In the genomic region with DNA sequence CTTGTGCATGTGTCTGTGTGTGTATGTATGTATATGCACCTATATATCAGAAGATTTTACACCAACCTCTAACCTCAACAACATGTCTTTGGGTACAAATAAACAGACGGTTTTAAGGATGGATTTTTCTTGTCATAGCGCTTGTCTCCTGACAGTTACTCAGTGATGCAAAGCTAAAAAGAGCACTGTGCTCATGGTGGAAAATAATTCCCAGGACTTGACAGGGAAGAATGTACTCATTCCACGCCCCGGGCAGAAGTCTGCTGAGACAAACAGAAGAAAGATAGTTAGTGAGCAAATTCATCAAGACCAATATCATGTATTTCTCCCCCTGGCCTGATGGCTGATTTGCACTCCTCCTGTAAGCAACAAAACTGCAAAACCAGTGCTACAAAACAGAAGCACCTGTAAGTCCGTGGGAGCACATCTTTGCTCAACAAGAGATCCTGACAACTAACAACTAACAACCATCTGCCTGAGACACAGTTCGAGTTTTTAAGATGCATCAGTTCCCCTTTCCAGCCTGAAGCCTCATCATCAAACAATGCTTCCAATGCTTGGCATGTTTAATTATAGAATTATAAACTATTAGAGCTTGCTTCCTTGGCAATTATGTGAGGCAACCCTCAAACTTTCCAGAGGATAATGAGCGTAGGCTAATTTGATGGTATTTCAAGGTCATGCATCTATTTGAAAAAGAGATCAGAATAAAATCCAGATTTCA, we compare ENCODE assay signal across 1 cellular context.
TF ChIP-seq lines count a peak whose summit lies in the region.

No MANE protein-coding gene starts in this region.

TF ChIP-seq in H1, 55 proteins besides CTCF, POLR2A, EP300 and RAD21 (continued from another document):
- TF ChIP-seq, protein P1, sequence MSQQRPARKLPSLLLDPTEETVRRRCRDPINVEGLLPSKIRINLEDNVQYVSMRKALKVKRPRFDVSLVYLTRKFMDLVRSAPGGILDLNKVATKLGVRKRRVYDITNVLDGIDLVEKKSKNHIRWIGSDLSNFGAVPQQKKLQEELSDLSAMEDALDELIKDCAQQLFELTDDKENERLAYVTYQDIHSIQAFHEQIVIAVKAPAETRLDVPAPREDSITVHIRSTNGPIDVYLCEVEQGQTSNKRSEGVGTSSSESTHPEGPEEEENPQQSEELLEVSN (IDR thresholded peaks at IDR 0.05) = no peak
- TF ChIP-seq, protein P2, sequence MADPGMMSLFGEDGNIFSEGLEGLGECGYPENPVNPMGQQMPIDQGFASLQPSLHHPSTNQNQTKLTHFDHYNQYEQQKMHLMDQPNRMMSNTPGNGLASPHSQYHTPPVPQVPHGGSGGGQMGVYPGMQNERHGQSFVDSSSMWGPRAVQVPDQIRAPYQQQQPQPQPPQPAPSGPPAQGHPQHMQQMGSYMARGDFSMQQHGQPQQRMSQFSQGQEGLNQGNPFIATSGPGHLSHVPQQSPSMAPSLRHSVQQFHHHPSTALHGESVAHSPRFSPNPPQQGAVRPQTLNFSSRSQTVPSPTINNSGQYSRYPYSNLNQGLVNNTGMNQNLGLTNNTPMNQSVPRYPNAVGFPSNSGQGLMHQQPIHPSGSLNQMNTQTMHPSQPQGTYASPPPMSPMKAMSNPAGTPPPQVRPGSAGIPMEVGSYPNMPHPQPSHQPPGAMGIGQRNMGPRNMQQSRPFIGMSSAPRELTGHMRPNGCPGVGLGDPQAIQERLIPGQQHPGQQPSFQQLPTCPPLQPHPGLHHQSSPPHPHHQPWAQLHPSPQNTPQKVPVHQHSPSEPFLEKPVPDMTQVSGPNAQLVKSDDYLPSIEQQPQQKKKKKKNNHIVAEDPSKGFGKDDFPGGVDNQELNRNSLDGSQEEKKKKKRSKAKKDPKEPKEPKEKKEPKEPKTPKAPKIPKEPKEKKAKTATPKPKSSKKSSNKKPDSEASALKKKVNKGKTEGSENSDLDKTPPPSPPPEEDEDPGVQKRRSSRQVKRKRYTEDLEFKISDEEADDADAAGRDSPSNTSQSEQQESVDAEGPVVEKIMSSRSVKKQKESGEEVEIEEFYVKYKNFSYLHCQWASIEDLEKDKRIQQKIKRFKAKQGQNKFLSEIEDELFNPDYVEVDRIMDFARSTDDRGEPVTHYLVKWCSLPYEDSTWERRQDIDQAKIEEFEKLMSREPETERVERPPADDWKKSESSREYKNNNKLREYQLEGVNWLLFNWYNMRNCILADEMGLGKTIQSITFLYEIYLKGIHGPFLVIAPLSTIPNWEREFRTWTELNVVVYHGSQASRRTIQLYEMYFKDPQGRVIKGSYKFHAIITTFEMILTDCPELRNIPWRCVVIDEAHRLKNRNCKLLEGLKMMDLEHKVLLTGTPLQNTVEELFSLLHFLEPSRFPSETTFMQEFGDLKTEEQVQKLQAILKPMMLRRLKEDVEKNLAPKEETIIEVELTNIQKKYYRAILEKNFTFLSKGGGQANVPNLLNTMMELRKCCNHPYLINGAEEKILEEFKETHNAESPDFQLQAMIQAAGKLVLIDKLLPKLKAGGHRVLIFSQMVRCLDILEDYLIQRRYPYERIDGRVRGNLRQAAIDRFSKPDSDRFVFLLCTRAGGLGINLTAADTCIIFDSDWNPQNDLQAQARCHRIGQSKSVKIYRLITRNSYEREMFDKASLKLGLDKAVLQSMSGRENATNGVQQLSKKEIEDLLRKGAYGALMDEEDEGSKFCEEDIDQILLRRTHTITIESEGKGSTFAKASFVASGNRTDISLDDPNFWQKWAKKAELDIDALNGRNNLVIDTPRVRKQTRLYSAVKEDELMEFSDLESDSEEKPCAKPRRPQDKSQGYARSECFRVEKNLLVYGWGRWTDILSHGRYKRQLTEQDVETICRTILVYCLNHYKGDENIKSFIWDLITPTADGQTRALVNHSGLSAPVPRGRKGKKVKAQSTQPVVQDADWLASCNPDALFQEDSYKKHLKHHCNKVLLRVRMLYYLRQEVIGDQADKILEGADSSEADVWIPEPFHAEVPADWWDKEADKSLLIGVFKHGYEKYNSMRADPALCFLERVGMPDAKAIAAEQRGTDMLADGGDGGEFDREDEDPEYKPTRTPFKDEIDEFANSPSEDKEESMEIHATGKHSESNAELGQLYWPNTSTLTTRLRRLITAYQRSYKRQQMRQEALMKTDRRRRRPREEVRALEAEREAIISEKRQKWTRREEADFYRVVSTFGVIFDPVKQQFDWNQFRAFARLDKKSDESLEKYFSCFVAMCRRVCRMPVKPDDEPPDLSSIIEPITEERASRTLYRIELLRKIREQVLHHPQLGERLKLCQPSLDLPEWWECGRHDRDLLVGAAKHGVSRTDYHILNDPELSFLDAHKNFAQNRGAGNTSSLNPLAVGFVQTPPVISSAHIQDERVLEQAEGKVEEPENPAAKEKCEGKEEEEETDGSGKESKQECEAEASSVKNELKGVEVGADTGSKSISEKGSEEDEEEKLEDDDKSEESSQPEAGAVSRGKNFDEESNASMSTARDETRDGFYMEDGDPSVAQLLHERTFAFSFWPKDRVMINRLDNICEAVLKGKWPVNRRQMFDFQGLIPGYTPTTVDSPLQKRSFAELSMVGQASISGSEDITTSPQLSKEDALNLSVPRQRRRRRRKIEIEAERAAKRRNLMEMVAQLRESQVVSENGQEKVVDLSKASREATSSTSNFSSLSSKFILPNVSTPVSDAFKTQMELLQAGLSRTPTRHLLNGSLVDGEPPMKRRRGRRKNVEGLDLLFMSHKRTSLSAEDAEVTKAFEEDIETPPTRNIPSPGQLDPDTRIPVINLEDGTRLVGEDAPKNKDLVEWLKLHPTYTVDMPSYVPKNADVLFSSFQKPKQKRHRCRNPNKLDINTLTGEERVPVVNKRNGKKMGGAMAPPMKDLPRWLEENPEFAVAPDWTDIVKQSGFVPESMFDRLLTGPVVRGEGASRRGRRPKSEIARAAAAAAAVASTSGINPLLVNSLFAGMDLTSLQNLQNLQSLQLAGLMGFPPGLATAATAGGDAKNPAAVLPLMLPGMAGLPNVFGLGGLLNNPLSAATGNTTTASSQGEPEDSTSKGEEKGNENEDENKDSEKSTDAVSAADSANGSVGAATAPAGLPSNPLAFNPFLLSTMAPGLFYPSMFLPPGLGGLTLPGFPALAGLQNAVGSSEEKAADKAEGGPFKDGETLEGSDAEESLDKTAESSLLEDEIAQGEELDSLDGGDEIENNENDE (IDR thresholded peaks at IDR 0.05; ENCODE audit: insufficient replicate concordance, low read length) = no peak
- no peak for TF ChIP-seq SIX5 (IDR thresholded peaks at IDR 0.05; ENCODE audit: low read depth, low read length)
- TF ChIP-seq, protein P3, sequence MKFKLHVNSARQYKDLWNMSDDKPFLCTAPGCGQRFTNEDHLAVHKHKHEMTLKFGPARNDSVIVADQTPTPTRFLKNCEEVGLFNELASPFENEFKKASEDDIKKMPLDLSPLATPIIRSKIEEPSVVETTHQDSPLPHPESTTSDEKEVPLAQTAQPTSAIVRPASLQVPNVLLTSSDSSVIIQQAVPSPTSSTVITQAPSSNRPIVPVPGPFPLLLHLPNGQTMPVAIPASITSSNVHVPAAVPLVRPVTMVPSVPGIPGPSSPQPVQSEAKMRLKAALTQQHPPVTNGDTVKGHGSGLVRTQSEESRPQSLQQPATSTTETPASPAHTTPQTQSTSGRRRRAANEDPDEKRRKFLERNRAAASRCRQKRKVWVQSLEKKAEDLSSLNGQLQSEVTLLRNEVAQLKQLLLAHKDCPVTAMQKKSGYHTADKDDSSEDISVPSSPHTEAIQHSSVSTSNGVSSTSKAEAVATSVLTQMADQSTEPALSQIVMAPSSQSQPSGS (IDR thresholded peaks at IDR 0.05; ENCODE audit: low read length) = no peak
- no peak for TF ChIP-seq GTF2F1 (IDR thresholded peaks at IDR 0.05; ENCODE audit: borderline replicate concordance, low read depth, low read length)
- TF ChIP-seq SP4 (IDR thresholded peaks at IDR 0.05; ENCODE audit: low read length) = no peak
- no peak for TF ChIP-seq EZH2 (IDR thresholded peaks at IDR 0.05; ENCODE audit: low read depth, low read length, severe bottlenecking)
- TF ChIP-seq CHD2 (IDR thresholded peaks at IDR 0.05; ENCODE audit: low read length) = no peak
- TF ChIP-seq, protein P4, sequence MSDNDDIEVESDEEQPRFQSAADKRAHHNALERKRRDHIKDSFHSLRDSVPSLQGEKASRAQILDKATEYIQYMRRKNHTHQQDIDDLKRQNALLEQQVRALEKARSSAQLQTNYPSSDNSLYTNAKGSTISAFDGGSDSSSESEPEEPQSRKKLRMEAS (IDR thresholded peaks at IDR 0.05) = no peak
- no peak for TF ChIP-seq TCF12 (IDR thresholded peaks at IDR 0.05; ENCODE audit: low read depth, low read length)
